In genomic region chr19:16019691-16020448, GRCh38 we compare ENCODE assay signal across 27 cellular contexts.
"Had no signal": no experiment of that assay in that cellular context is flagged by ENCODE, and none has a peak within 500 bp of the region (broad histone marks: within the 10 kb centered on the region; RNA-seq: fewer than 3 reads in every experiment).

No MANE protein-coding gene starts in this region.

- H3K9me3 ChIP-seq: breast epithelium, gastrocnemius medialis, pancreas, psoas muscle, tibial nerve had no signal

- H3K36me3 Mint-ChIP-seq: activated naive CD4-positive, alpha-beta T cell treated with anti-CD3 and anti-CD28 coated beads, Interleukin-2, amount 50 U/mL, for 24 hours; mesothelial cell of epicardium; naive B cell; stimulated activated memory B cell treated with anti-CD40 and anti-IgM and Interleukin-4, amounts not matched to agents 10 μg/mL and 1 μg/mL and 100 μg/mL, for 72 hours had no signal

- H3K79me2 ChIP-seq: hepatocyte had no signal

- DNase-seq: activated CD4-positive, alpha-beta T cell treated with anti-CD3 and anti-CD28 coated beads, Interleukin-2, amount 10 ng/mL, durations not matched to agents 7 days and 5 days; activated CD8-positive, alpha-beta T cell treated with anti-CD3 and anti-CD28 coated beads for 36 hours; activated naive CD8-positive, alpha-beta T cell treated with anti-CD3 and anti-CD28 coated beads, Interleukin-2, amount 50 U/mL, for 24 hours; effector memory CD4-positive, alpha-beta T cell; erythroblast; gastrocnemius medialis; glutamatergic neuron; left cardiac atrium; left ventricle myocardium superior; mammary epithelial cell; naive B cell; nephron progenitor cell; psoas muscle; stimulated activated CD4-positive, alpha-beta T cell treated with anti-CD3 and anti-CD28 coated beads, Interleukin-1b, Interleukin-23, amount 100 ng/mL, for 48 hours; stimulated activated CD4-positive, alpha-beta T cell treated with anti-CD3 and anti-CD28 coated beads, Interleukin-4, amount 100 ng/mL, for 4 hours; stimulated activated CD8-positive, alpha-beta memory T cell treated with anti-CD3 and anti-CD28 coated beads, Interleukin-4, amount 100 ng/mL, for 48 hours had no signal

- H3K27me3 Mint-ChIP-seq: activated CD4-positive, alpha-beta T cell treated with anti-CD3 and anti-CD28 coated beads, Interleukin-2, amount 10 ng/mL, durations not matched to agents 7 days and 5 days; activated CD8-positive, alpha-beta T cell treated with anti-CD3 and anti-CD28 coated beads for 36 hours; activated naive CD4-positive, alpha-beta T cell treated with anti-CD3 and anti-CD28 coated beads, Interleukin-2, amount 50 U/mL, for 24 hours; activated naive CD8-positive, alpha-beta T cell treated with anti-CD3 and anti-CD28 coated beads, Interleukin-2, amount 50 U/mL, for 24 hours; central memory CD8-positive, alpha-beta T cell had no signal

- H2AFZ ChIP-seq: hepatocyte had no signal

- H3K4me1 ChIP-seq: breast epithelium, gastrocnemius medialis, pancreas, psoas muscle, tibial nerve had no signal

- H3K4me3 Mint-ChIP-seq: activated CD4-positive, alpha-beta T cell treated with anti-CD3 and anti-CD28 coated beads, Interleukin-2, amount 10 ng/mL, durations not matched to agents 7 days and 5 days; activated CD8-positive, alpha-beta T cell treated with anti-CD3 and anti-CD28 coated beads for 36 hours; activated naive CD4-positive, alpha-beta T cell treated with anti-CD3 and anti-CD28 coated beads, Interleukin-2, amount 50 U/mL, for 24 hours; activated naive CD8-positive, alpha-beta T cell treated with anti-CD3 and anti-CD28 coated beads, Interleukin-2, amount 50 U/mL, for 24 hours; activated T-helper 1 cell treated with anti-CD3 and anti-CD28 coated beads, Interleukin-12 subunit alpha, Interleukin-12 subunit beta, Interleukin-2, Interleukin-4 antibody, amounts not matched to agents 30 ng/mL and 10 ng/mL and 1 ng/mL, durations not matched to agents 14 hours and 24 hours and 36 hours; central memory CD8-positive, alpha-beta T cell; mesothelial cell of epicardium; naive B cell; nephron progenitor cell; stimulated activated memory B cell treated with anti-CD40 and anti-IgM and Interleukin-4, amounts not matched to agents 10 μg/mL and 1 μg/mL and 100 μg/mL, for 72 hours had no signal

- H3K4me2 ChIP-seq: hepatocyte, smooth muscle cell had no signal

- H3K27ac ChIP-seq: breast epithelium, dorsolateral prefrontal cortex, gastrocnemius medialis, hepatocyte, pancreas, psoas muscle, tibial nerve had no signal

- H3K27ac Mint-ChIP-seq: activated CD4-positive, alpha-beta T cell treated with anti-CD3 and anti-CD28 coated beads, Interleukin-2, amount 10 ng/mL, durations not matched to agents 7 days and 5 days; activated CD8-positive, alpha-beta T cell treated with anti-CD3 and anti-CD28 coated beads for 36 hours; activated naive CD4-positive, alpha-beta T cell treated with anti-CD3 and anti-CD28 coated beads, Interleukin-2, amount 50 U/mL, for 24 hours; activated naive CD8-positive, alpha-beta T cell treated with anti-CD3 and anti-CD28 coated beads, Interleukin-2, amount 50 U/mL, for 24 hours; activated T-helper 1 cell treated with anti-CD3 and anti-CD28 coated beads, Interleukin-12 subunit alpha, Interleukin-12 subunit beta, Interleukin-2, Interleukin-4 antibody, amounts not matched to agents 30 ng/mL and 10 ng/mL and 1 ng/mL, durations not matched to agents 14 hours and 24 hours and 36 hours; mesothelial cell of epicardium; nephron progenitor cell; stimulated activated memory B cell treated with anti-CD40 and anti-IgM and Interleukin-4, amounts not matched to agents 10 μg/mL and 1 μg/mL and 100 μg/mL, for 72 hours had no signal

- H3K27me3 ChIP-seq: breast epithelium, dorsolateral prefrontal cortex, gastrocnemius medialis, hepatocyte, pancreas, tibial nerve had no signal

- H3K9me3 Mint-ChIP-seq: activated CD4-positive, alpha-beta T cell treated with anti-CD3 and anti-CD28 coated beads, Interleukin-2, amount 10 ng/mL, durations not matched to agents 7 days and 5 days; activated CD8-positive, alpha-beta T cell treated with anti-CD3 and anti-CD28 coated beads for 36 hours; activated naive CD4-positive, alpha-beta T cell treated with anti-CD3 and anti-CD28 coated beads, Interleukin-2, amount 50 U/mL, for 24 hours; activated naive CD8-positive, alpha-beta T cell treated with anti-CD3 and anti-CD28 coated beads, Interleukin-2, amount 50 U/mL, for 24 hours; activated T-helper 1 cell treated with anti-CD3 and anti-CD28 coated beads, Interleukin-12 subunit alpha, Interleukin-12 subunit beta, Interleukin-2, Interleukin-4 antibody, amounts not matched to agents 30 ng/mL and 10 ng/mL and 1 ng/mL, durations not matched to agents 14 hours and 24 hours and 36 hours; central memory CD8-positive, alpha-beta T cell; naive B cell; stimulated activated memory B cell treated with anti-CD40 and anti-IgM and Interleukin-4, amounts not matched to agents 10 μg/mL and 1 μg/mL and 100 μg/mL, for 72 hours had no signal

- H3K4me3 ChIP-seq: breast epithelium, dorsolateral prefrontal cortex, gastrocnemius medialis, hepatocyte, pancreas, psoas muscle, smooth muscle cell, tibial nerve had no signal

- ATAC-seq: activated CD8-positive, alpha-beta T cell treated with anti-CD3 and anti-CD28 coated beads for 36 hours; activated naive CD8-positive, alpha-beta T cell treated with anti-CD3 and anti-CD28 coated beads, Interleukin-2, amount 50 U/mL, for 24 hours; gastrocnemius medialis; left cardiac atrium; left ventricle myocardium superior; pancreas; psoas muscle; stimulated activated memory B cell treated with anti-CD40 and anti-IgM and Interleukin-4, amounts not matched to agents 10 μg/mL and 1 μg/mL and 100 μg/mL, for 72 hours had no signal

- H3K36me3 ChIP-seq: breast epithelium, gastrocnemius medialis, pancreas, tibial nerve had no signal

- H3K4me1 Mint-ChIP-seq: activated CD4-positive, alpha-beta T cell treated with anti-CD3 and anti-CD28 coated beads, Interleukin-2, amount 10 ng/mL, durations not matched to agents 7 days and 5 days; activated naive CD4-positive, alpha-beta T cell treated with anti-CD3 and anti-CD28 coated beads, Interleukin-2, amount 50 U/mL, for 24 hours; activated naive CD8-positive, alpha-beta T cell treated with anti-CD3 and anti-CD28 coated beads, Interleukin-2, amount 50 U/mL, for 24 hours; central memory CD8-positive, alpha-beta T cell; mesothelial cell of epicardium; naive B cell; nephron progenitor cell; stimulated activated memory B cell treated with anti-CD40 and anti-IgM and Interleukin-4, amounts not matched to agents 10 μg/mL and 1 μg/mL and 100 μg/mL, for 72 hours had no signal
